ENCODE assay signal across 1 cellular context in genomic region chr14:20706657-20707355, GRCh38.
TF ChIP-seq lines count a peak whose summit lies in the region.

No MANE protein-coding gene starts in this region.

TF ChIP-seq in GM23338, 12 proteins besides CTCF, POLR2A, EP300 and RAD21:
- TF ChIP-seq, protein P1, sequence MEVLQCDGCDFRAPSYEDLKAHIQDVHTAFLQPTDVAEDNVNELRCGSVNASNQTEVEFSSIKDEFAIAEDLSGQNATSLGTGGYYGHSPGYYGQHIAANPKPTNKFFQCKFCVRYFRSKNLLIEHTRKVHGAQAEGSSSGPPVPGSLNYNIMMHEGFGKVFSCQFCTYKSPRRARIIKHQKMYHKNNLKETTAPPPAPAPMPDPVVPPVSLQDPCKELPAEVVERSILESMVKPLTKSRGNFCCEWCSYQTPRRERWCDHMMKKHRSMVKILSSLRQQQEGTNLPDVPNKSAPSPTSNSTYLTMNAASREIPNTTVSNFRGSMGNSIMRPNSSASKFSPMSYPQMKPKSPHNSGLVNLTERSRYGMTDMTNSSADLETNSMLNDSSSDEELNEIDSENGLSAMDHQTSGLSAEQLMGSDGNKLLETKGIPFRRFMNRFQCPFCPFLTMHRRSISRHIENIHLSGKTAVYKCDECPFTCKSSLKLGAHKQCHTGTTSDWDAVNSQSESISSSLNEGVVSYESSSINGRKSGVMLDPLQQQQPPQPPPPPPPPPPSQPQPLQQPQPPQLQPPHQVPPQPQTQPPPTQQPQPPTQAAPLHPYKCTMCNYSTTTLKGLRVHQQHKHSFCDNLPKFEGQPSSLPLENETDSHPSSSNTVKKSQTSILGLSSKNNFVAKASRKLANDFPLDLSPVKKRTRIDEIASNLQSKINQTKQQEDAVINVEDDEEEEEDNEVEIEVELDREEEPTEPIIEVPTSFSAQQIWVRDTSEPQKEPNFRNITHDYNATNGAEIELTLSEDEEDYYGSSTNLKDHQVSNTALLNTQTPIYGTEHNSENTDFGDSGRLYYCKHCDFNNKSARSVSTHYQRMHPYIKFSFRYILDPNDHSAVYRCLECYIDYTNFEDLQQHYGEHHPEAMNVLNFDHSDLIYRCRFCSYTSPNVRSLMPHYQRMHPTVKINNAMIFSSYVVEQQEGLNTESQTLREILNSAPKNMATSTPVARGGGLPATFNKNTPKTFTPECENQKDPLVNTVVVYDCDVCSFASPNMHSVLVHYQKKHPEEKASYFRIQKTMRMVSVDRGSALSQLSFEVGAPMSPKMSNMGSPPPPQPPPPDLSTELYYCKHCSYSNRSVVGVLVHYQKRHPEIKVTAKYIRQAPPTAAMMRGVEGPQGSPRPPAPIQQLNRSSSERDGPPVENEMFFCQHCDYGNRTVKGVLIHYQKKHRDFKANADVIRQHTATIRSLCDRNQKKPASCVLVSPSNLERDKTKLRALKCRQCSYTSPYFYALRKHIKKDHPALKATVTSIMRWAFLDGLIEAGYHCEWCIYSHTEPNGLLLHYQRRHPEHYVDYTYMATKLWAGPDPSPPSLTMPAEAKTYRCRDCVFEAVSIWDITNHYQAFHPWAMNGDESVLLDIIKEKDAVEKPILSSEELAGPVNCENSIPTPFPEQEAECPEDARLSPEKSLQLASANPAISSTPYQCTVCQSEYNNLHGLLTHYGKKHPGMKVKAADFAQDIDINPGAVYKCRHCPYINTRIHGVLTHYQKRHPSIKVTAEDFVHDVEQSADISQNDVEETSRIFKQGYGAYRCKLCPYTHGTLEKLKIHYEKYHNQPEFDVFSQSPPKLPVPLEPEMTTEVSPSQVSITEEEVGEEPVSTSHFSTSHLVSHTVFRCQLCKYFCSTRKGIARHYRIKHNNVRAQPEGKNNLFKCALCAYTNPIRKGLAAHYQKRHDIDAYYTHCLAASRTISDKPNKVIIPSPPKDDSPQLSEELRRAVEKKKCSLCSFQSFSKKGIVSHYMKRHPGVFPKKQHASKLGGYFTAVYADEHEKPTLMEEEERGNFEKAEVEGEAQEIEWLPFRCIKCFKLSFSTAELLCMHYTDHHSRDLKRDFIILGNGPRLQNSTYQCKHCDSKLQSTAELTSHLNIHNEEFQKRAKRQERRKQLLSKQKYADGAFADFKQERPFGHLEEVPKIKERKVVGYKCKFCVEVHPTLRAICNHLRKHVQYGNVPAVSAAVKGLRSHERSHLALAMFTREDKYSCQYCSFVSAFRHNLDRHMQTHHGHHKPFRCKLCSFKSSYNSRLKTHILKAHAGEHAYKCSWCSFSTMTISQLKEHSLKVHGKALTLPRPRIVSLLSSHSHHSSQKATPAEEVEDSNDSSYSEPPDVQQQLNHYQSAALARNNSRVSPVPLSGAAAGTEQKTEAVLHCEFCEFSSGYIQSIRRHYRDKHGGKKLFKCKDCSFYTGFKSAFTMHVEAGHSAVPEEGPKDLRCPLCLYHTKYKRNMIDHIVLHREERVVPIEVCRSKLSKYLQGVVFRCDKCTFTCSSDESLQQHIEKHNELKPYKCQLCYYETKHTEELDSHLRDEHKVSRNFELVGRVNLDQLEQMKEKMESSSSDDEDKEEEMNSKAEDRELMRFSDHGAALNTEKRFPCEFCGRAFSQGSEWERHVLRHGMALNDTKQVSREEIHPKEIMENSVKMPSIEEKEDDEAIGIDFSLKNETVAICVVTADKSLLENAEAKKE (CRISPR knock-in tag; IDR thresholded peaks at IDR 0.05): peak; percentile 3; the same call in 1 of the 2 replicates
- no peak for TF ChIP-seq ZNF114 (CRISPR knock-in tag; IDR thresholded peaks at IDR 0.05)
- TF ChIP-seq EZH2phosphoT487 (IDR thresholded peaks at IDR 0.05; ENCODE audit: unreplicated experiment): no peak
- peak; percentile 70 for TF ChIP-seq NANOG (IDR thresholded peaks at IDR 0.05; ENCODE audit: borderline replicate concordance)
- TF ChIP-seq ETS1 (IDR thresholded peaks at IDR 0.05): no peak
- TF ChIP-seq POLR2AphosphoS5 (IDR thresholded peaks at IDR 0.05; ENCODE audit: low read depth): no peak
- TF ChIP-seq JUNB (IDR thresholded peaks at IDR 0.05; ENCODE audit: unreplicated experiment): no peak
- TF ChIP-seq ZNF331 (CRISPR knock-in tag; IDR thresholded peaks at IDR 0.05; ENCODE audit: low read depth): no peak
- TF ChIP-seq REST (IDR thresholded peaks at IDR 0.05; ENCODE audit: unreplicated experiment): no peak
- no peak for TF ChIP-seq STAT1 (IDR thresholded peaks at IDR 0.05; ENCODE audit: unreplicated experiment)
- TF ChIP-seq EZH2 (IDR thresholded peaks at IDR 0.05; ENCODE audit: low read depth, unreplicated experiment): no peak
- TF ChIP-seq CREB1 (CRISPR knock-in tag; IDR thresholded peaks at IDR 0.05; ENCODE audit: low read depth): no peak
TF ChIP-seq in GM23338: peak in this region for 2.
